In genomic region chr16:80103463-80103862, GRCh38 we compare ENCODE assay signal across 23 cellular contexts.
"Had no signal": no experiment of that assay in that cellular context is flagged by ENCODE, and none has a peak within 500 bp of the region (broad histone marks: within the 10 kb centered on the region; RNA-seq: fewer than 3 reads in every experiment).

No MANE protein-coding gene starts in this region.

- H3K36me3 ChIP-seq: esophagus muscularis mucosa, gastroesophageal sphincter, left ventricle myocardium inferior, lower lobe of right lung, prostate gland, spleen, tibial artery had no signal

- H3K9me3 Mint-ChIP-seq: endodermal cell had no signal

- H3K4me3 Mint-ChIP-seq: endodermal cell; naive B cell; nephron; stimulated activated memory B cell treated with anti-CD40 and anti-IgM and Interleukin-4, amounts not matched to agents 10 μg/mL and 1 μg/mL and 100 μg/mL, for 72 hours; stimulated activated naive CD8-positive, alpha-beta T cell treated with anti-CD3 and anti-CD28 coated beads, Interleukin-15, Interleukin-2, amounts not matched to agents 100 ng/mL and 50 ng/mL, for 24 hours had no signal

- H3K27ac ChIP-seq: coronary artery, esophagus muscularis mucosa, gastroesophageal sphincter, left ventricle myocardium inferior, lower lobe of right lung, parathyroid adenoma, prostate gland, spleen, tibial artery had no signal

- H3K79me2 ChIP-seq: parathyroid adenoma had no signal

- H3K27ac Mint-ChIP-seq: endodermal cell; naive B cell; nephron; stimulated activated memory B cell treated with anti-CD40 and anti-IgM and Interleukin-4, amounts not matched to agents 10 μg/mL and 1 μg/mL and 100 μg/mL, for 72 hours; stimulated activated naive CD8-positive, alpha-beta T cell treated with anti-CD3 and anti-CD28 coated beads, Interleukin-15, Interleukin-2, amounts not matched to agents 100 ng/mL and 50 ng/mL, for 24 hours had no signal

- ATAC-seq: gastroesophageal sphincter; left cardiac atrium; lower lobe of right lung; sciatic nerve; stimulated activated memory B cell treated with anti-CD40 and anti-IgM and Interleukin-4, amounts not matched to agents 10 μg/mL and 1 μg/mL and 100 μg/mL, for 72 hours had no signal

- H3K4me1 ChIP-seq: esophagus muscularis mucosa, gastroesophageal sphincter, left ventricle myocardium inferior, lower lobe of right lung, parathyroid adenoma, prostate gland, spleen, tibial artery had no signal

- H2AFZ ChIP-seq: parathyroid adenoma had no signal

- H3K36me3 Mint-ChIP-seq: naive B cell; stimulated activated memory B cell treated with anti-CD40 and anti-IgM and Interleukin-4, amounts not matched to agents 10 μg/mL and 1 μg/mL and 100 μg/mL, for 72 hours had no signal

- H3K27me3 ChIP-seq: esophagus muscularis mucosa, gastroesophageal sphincter, tibial artery had no signal

- H3K4me3 ChIP-seq: coronary artery, esophagus muscularis mucosa, gastroesophageal sphincter, left ventricle myocardium inferior, lower lobe of right lung, prostate gland, spleen, tibial artery had no signal

- DNase-seq: effector CD4-positive, alpha-beta T cell; endodermal cell; glutamatergic neuron; islet precursor cell; left cardiac atrium; left ventricle myocardium inferior; lower lobe of right lung; mesenchymal stem cell; naive B cell; spleen; stimulated activated CD4-positive, alpha-beta T cell treated with anti-CD3 and anti-CD28 coated beads, Interleukin-15, amount 100 ng/mL, for 24 hours; stimulated activated CD4-positive, alpha-beta T cell treated with anti-CD3 and anti-CD28 coated beads, Interleukin-1b, Interleukin-23, amount 100 ng/mL, for 48 hours; stimulated activated CD4-positive, alpha-beta T cell treated with anti-CD3 and anti-CD28 coated beads, Interleukin-4, amount 100 ng/mL, for 24 hours; tibial artery had no signal

- H3K9ac ChIP-seq: parathyroid adenoma had no signal

- H3K4me1 Mint-ChIP-seq: naive B cell; nephron; stimulated activated memory B cell treated with anti-CD40 and anti-IgM and Interleukin-4, amounts not matched to agents 10 μg/mL and 1 μg/mL and 100 μg/mL, for 72 hours had no signal

- H3K9me3 ChIP-seq: esophagus muscularis mucosa, lower lobe of right lung, prostate gland had no signal
